In genomic region chr22:31629741-31630184, GRCh38 we compare ENCODE assay signal across 8 cellular contexts. TPM values are rescaled to one million over a fixed set of nuclear protein-coding genes. Genes with fewer than 3 reads are reported as not detected.
DNase-seq lines count a peak whose midpoint lies in the region; ATAC-seq and TF ChIP-seq lines count a peak whose summit lies in the region.

No MANE protein-coding gene starts in this region.

- H2BK5ac ChIP-seq in mesendoderm (ENCODE audit: low read length) = no peak overlapping the region

- H3K9ac ChIP-seq in mesendoderm (ENCODE audit: low read length) = peak overlapping the region; percentile 78

- H3K79me2 ChIP-seq in mesendoderm (ENCODE audit: control insufficient read depth, insufficient read depth, low read length) = peaks cover 39% of the 10 kb centered on the region

- no CpG with 5 or more reads among the region's 14 CpGs for WGBS in mesendoderm (ENCODE audit: extremely low coverage, insufficient coverage, low lambda C conversion rate)

- H3K23ac ChIP-seq in mesendoderm (ENCODE audit: low read length) = peak overlapping the region; percentile 59

- H3K27ac ChIP-seq in left ventricle myocardium inferior (replicated peaks) (peak overlapping the region; percentile 92), brain microvascular endothelial cell (peak overlapping the region; percentile 86), mesendoderm (ENCODE audit: low read depth, low read length) (no peak overlapping the region), uterus (peak overlapping the region; percentile 79 to 90)

- DNase-seq in left ventricle myocardium inferior (no peak), Right ventricle myocardium superior (no peak), brain microvascular endothelial cell (no peak), mesendoderm (no peak), uterus (no peak), NCI-H446 treated with DMSO at 0.1 percent for 48 hours (lab: John Stamatoyannopoulos, UW) (no peak)

- H3K4me3 ChIP-seq in left ventricle myocardium inferior (peak overlapping the region; percentile 93), brain microvascular endothelial cell (ENCODE audit: low read depth, low read length) (peak overlapping the region; percentile 85), mesendoderm (ENCODE audit: low read length) (peak overlapping the region; percentile 68), uterus (peak overlapping the region; percentile 73 to 88)

- no peak for TF ChIP-seq POLR2A in uterus (IDR thresholded peaks at IDR 0.05)

- peaks cover 38% of the 10 kb centered on the region for H3K79me1 ChIP-seq in mesendoderm (ENCODE audit: low read length)

- no peaks in the 10 kb centered on the region for H3K36me3 ChIP-seq in left ventricle myocardium inferior
- peaks cover 12% of the 10 kb centered on the region for H3K36me3 ChIP-seq in brain microvascular endothelial cell (replicated peaks)
- H3K36me3 ChIP-seq in mesendoderm (ENCODE audit: control insufficient read depth, insufficient read depth, low read length) = peaks cover 2% of the 10 kb centered on the region
- H3K36me3 ChIP-seq in uterus = no peaks in the 10 kb centered on the region

- no peak for ATAC-seq in Right ventricle myocardium superior (ENCODE audit: poor library complexity)
- no peak for ATAC-seq in GM18907 (IDR thresholded peaks at IDR 0.05; ENCODE audit: unreplicated experiment)
- no peak for ATAC-seq in HG03342 (IDR thresholded peaks at IDR 0.05; ENCODE audit: unreplicated experiment)

- intact Hi-C loops in left ventricle myocardium inferior (cut with micrococcal nuclease) = loop anchor here (5.0 kb wide), 1 partner anchor 72 kb away; no protein-coding TSS in a partner anchor
- intact Hi-C loops in Right ventricle myocardium superior (cut with DNase I) = no loop called here
- intact Hi-C loops in uterus (cut with DNase I; ENCODE audit: low total_unique reads) = no loop called here

- in situ Hi-C loops in brain microvascular endothelial cell (cut with HindIII; ENCODE audit: low pct_ligation_motif_present, low sequenced_read_pairs) = no loop called here

- peak overlapping the region; percentile 89 for H3K56ac ChIP-seq in mesendoderm (ENCODE audit: low read length)

- no peak overlapping the region for H3K4ac ChIP-seq in mesendoderm (ENCODE audit: low read depth, low read length)

- no peak overlapping the region for H4K8ac ChIP-seq in mesendoderm (ENCODE audit: low read depth, low read length)

- H3K9me3 ChIP-seq in left ventricle myocardium inferior (replicated peaks) = no peaks in the 10 kb centered on the region
- H3K9me3 ChIP-seq in uterus = no peaks in the 10 kb centered on the region

- H3K4me1 ChIP-seq in left ventricle myocardium inferior (peaks cover 73% of the 10 kb centered on the region), mesendoderm (ENCODE audit: control insufficient read depth, low read depth, low read length) (peaks cover 4% of the 10 kb centered on the region), uterus (peaks cover 0 to 7% of the 10 kb centered on the region in 2 donors)

- H3K27me3 ChIP-seq in left ventricle myocardium inferior (ENCODE audit: low read depth) (no peaks in the 10 kb centered on the region), brain microvascular endothelial cell (replicated peaks) (no peaks in the 10 kb centered on the region), mesendoderm (ENCODE audit: insufficient read depth, low read length, poor library complexity) (no peaks in the 10 kb centered on the region), uterus (no peaks in the 10 kb centered on the region)

- no peak overlapping the region for H3K18ac ChIP-seq in mesendoderm (ENCODE audit: low read length)

- no peak overlapping the region for H2AK5ac ChIP-seq in mesendoderm (ENCODE audit: low read length)

- no peak overlapping the region for H2BK120ac ChIP-seq in mesendoderm (ENCODE audit: low read depth, low read length)

- H3K4me2 ChIP-seq in mesendoderm (ENCODE audit: low read length) = peak overlapping the region; percentile 73

- TF ChIP-seq CTCF in left ventricle myocardium inferior (IDR thresholded peaks at IDR 0.05; ENCODE audit: borderline replicate concordance) = no peak
- TF ChIP-seq CTCF in brain microvascular endothelial cell (IDR thresholded peaks at IDR 0.05; ENCODE audit: low read depth, low read length, missing control alignments) = no peak
- no peak for TF ChIP-seq CTCF in uterus (IDR thresholded peaks at IDR 0.05)

- H2BK15ac ChIP-seq in mesendoderm (replicated peaks; ENCODE audit: low read depth) = no peak overlapping the region

- H4K5ac ChIP-seq in mesendoderm (ENCODE audit: low read length) = no peak overlapping the region

RNA-seq across cellular contexts. Expression of gene PISD, which starts 32.3 kb away (rescaled TPM):
- 18.1 TPM for total RNA-seq in left ventricle myocardium inferior
- 16.6 TPM for total RNA-seq in Right ventricle myocardium superior
- 26.7 TPM for polyA plus RNA-seq in mesendoderm (2013, experiment 1 of 2)
- polyA plus RNA-seq in mesendoderm (2013, experiment 2 of 2) = 26.6 TPM
- total RNA-seq in uterus = 100 to 1,000 TPM in 1 of 4 donors, 10 to 100 TPM in 3; 21.8 to 205 (median 42.2) TPM
